Comparison of ENCODE assay signal across 8 cellular contexts in the genomic region with DNA sequence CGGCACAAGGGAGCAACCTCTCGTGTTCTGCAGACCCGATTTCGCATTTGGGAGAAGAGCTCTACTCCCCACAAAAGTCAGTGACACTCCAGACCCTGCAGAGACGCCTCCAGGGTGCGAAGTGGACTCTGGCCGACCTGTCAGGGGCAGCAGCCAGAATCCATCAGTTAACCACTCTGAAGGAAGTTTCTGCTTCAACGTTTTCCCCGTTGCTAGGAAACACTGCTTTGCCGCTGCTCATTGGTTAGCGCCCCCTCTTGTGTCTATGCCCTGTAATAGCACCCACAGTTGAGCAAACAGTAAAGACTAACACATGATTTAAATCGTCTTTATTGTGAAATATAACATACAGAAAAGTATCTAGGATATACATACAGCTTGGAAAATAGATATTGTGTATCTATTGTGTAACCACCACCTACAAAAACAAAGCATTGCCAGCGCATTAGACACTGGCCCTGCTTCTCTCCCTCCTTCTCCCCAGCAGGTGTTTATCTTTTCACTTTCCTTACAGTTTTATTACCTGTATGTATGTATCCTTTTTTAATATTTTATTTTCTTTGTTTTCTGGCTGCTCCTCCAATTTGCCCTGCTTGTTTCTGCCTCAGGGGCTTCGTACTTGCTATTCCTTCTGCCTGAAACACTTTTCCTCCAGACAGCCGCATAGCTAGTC. TPM values are rescaled to one million over a fixed set of nuclear protein-coding genes. Genes with fewer than 3 reads are reported as not detected.
DNase-seq lines count a peak whose midpoint lies in the region; ATAC-seq and TF ChIP-seq lines count a peak whose summit lies in the region.

No MANE protein-coding gene starts in this region.

- H3K9me3 ChIP-seq in left lung = no peaks in the 10 kb centered on the region

- peaks cover 4 to 13% of the 10 kb centered on the region in 2 donors for H3K4me1 ChIP-seq in left lung

- H3K4me3 ChIP-seq in left lung = no peak overlapping the region

- H3K27ac ChIP-seq in left lung = no peak overlapping the region

- no peaks in the 10 kb centered on the region for H3K27me3 ChIP-seq in left lung

- intact Hi-C loops in left lung (cut with DNase I) = no loop called here

- peak; percentile 87 to 91 for TF ChIP-seq CTCF in left lung (IDR thresholded peaks at IDR 0.05)

- no peaks in the 10 kb centered on the region for H3K36me3 ChIP-seq in left lung

- peak; percentile 48 for ATAC-seq in GM18861 (IDR thresholded peaks at IDR 0.05; ENCODE audit: unreplicated experiment)
- peak; percentile 87 for ATAC-seq in HG03196 (IDR thresholded peaks at IDR 0.05; ENCODE audit: unreplicated experiment)
- ATAC-seq in left lung = peak; percentile 100

- DNase-seq in AG08395 (ENCODE audit: low spot score) = peak; percentile 91
- DNase-seq in NCI-H345 treated with DMSO at 0.1 percent for 48 hours (lab: John Stamatoyannopoulos, UW; ENCODE audit: unreplicated experiment) = peak; percentile 17
- peak; percentile 51 for DNase-seq in activated CD4-positive, alpha-beta T cell treated with anti-CD3 and anti-CD28 coated beads for 1 hour
- DNase-seq in cerebellum (ENCODE audit: low spot score) = peak; percentile 84
- peak; percentile 79 to 82 for DNase-seq in left lung
- peak; percentile 37 to 67 for DNase-seq in stimulated activated CD4-positive, alpha-beta T cell treated with anti-CD3 and anti-CD28 coated beads, Interleukin-4, amount 100 ng/mL, for 4 hours

RNA-seq across cellular contexts. Expression of a gene that starts 38.9 kb away (rescaled TPM):
- total RNA-seq in cerebellum (not detected), left lung (1 to 10 TPM in 1 of 2 donors, not detected in 1; 1.4 TPM)

RNA-seq across cellular contexts. Expression of a gene that starts 56.2 kb away (rescaled TPM):
- total RNA-seq in cerebellum = 139 TPM
- total RNA-seq in left lung = 10 to 100 TPM; 75.8 to 89.9 TPM

Comparison
In these comparisons a context has a peak if more than half of its experiments do, and no peak if none do; other contexts are left out.
1. DNase-seq: peak in every context shown above with its lines; median percentile 91 in AG08395; 84 in cerebellum; 80 in left lung; 52 in stimulated activated CD4-positive, alpha-beta T cell treated with anti-CD3 and anti-CD28 coated beads, Interleukin-4, amount 100 ng/mL, for 4 hours; 51 in activated CD4-positive, alpha-beta T cell treated with anti-CD3 and anti-CD28 coated beads for 1 hour; 17 in NCI-H345 treated with DMSO at 0.1 percent for 48 hours.
2. ATAC-seq: peak in every context shown above with its lines; median percentile 100 in left lung; 87 in HG03196; 48 in GM18861.